In genomic region chr10:51862149-51862548, GRCh38 we compare ENCODE assay signal across 15 cellular contexts.
DNase-seq lines count a peak whose midpoint lies in the region.
"Had no signal": no experiment of that assay in that cellular context is flagged by ENCODE, and none has a peak within 500 bp of the region (broad histone marks: within the 10 kb centered on the region; RNA-seq: fewer than 3 reads in every experiment).

No MANE protein-coding gene starts in this region.

- intact Hi-C loops in posterior vena cava (cut with DNase I), result no loop called here

- DNase-seq in NK-92 treated with Interleukin-12 subunit alpha and Interleukin-12 subunit beta, amount 100 ng/mL, for 24 hours (lab: John Stamatoyannopoulos, UW), result peak; percentile 26
- no peak for DNase-seq in NK-92 (lab: John Stamatoyannopoulos, UW; ENCODE audit: unreplicated experiment)
- DNase-seq in amniotic epithelial cell (ENCODE audit: low read depth), result peak; percentile 7
- DNase-seq in posterior vena cava (ENCODE audit: low spot score), result peak; percentile 30
- DNase-seq in midbrain (lab: John Stamatoyannopoulos, UW), result no peak
- no peak for DNase-seq in inferior parietal cortex (ENCODE audit: extremely low spot score)
- DNase-seq in superior temporal gyrus (ENCODE audit: extremely low spot score), result no peak
- DNase-seq: Caco-2, DND-41, GDM1, HCEC 1CT, MG63, NCI-H1436 treated with DMSO at 0.1 percent for 48 hours, NCI-H2081 treated with DMSO at 0.1 percent for 48 hours, NCI-H774 had no signal

Comparison
In these comparisons a context has a peak if more than half of its experiments do, and no peak if none do; other contexts are left out.
1. DNase-seq: peak in NK-92 treated with Interleukin-12 subunit alpha and Interleukin-12 subunit beta, amount 100 ng/mL, for 24 hours (single experiment), amniotic epithelial cell (single experiment) and posterior vena cava (single experiment); none in NK-92 (single experiment), midbrain (single experiment), inferior parietal cortex (single experiment) and superior temporal gyrus (single experiment).